In the genomic region with DNA sequence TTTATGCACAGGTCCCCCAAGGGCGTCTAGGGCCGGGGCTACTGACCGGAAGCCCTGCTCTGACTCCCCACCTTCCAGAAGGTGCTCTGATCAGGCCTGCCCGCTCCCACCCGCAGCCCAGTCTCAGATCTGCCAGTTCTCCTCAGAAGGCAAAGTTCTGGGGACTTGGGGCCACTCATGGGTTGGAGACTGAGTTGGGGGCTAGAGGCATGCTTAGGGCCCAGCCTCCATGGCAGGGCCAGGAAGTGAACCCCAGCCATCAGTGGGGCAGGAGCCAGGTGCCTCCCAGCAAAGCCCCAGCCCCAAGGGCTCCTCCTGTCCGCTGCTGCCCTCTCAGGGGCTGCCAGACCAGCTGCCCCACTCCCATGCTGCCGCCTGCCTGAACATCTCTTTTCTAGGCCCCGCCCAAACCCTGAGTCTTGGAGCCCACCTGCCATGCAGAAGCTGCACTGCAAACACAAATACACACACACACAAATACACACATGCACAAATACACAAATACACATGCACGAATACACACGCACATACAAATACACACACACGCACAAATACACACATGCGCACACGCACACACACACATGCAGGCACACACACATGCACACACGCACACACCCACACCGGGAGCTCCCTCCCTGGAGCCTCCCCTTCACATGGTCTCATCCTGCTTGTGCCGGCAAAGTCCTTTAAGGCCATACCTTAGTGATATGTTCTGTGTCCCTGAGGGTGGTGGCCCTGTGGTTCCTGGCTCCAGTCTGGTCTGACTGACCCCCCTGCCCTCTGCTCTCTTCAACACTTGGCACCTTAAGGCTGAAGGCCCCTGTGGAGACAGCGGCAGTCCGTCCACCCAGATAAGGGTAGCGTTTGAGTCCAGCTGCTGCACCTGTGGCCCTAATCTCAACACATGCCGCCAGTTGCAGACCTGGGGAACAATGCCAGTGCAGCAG, we compare ENCODE assay signal across 11 cellular contexts. TPM values are rescaled to one million over a fixed set of nuclear protein-coding genes. Genes with fewer than 3 reads are reported as not detected.
A peak's percentile ranks its signal among the peaks of the same experiment; 100 is the strongest.
DNase-seq lines count a peak whose midpoint lies in the region; ATAC-seq, FAIRE-seq and TF ChIP-seq lines count a peak whose summit lies in the region.
"Had no signal": no experiment of that assay in that cellular context is flagged by ENCODE, and none has a peak within 500 bp of the region (broad histone marks: within the 10 kb centered on the region; RNA-seq: fewer than 3 reads in every experiment).

No MANE protein-coding gene starts in this region.

- DNase-seq in D341Med (ENCODE audit: low spot score) (peak; percentile 30), Karpas-422 (no peak), chondrocyte (ENCODE audit: low spot score) (peak; percentile 68), NCI-H1436 treated with DMSO at 0.1 percent for 48 hours (lab: John Stamatoyannopoulos, UW) (no peak), PC-9 (no peak), frontal cortex (ENCODE audit: low spot score in 2 of 2) (no peak)
- DNase-seq: esophagus squamous epithelium, SHP77 treated with DMSO at 0.1 percent for 48 hours had no signal

- H3K27me3 ChIP-seq in Karpas-422 (ENCODE audit: low read length) (no peaks in the 10 kb centered on the region), neutrophil (no peaks in the 10 kb centered on the region), PC-9 (ENCODE audit: insufficient read depth, low read depth) (peaks cover 13% of the 10 kb centered on the region; the same call in 1 of the 2 replicates)
- H3K27me3 ChIP-seq: esophagus squamous epithelium had no signal

- FAIRE-seq in frontal cortex (lab: Jason Lieb, UNC): no peak
- FAIRE-seq: G401.6 had no signal

- peak overlapping the region; percentile 61 for H3K9ac ChIP-seq in Karpas-422 (ENCODE audit: low read length)

- H3K27ac Mint-ChIP-seq in chondrocyte (ENCODE audit: unreplicated experiment): no peak overlapping the region

- H3K4me3 ChIP-seq in Karpas-422 (ENCODE audit: low read length) (no peak overlapping the region; the same call in 1 of the 2 replicates), neutrophil (ENCODE audit: low read depth in 1 of 2, low read length in 1 of 2) (peak overlapping the region; percentile 37 to 65), PC-9 (no peak overlapping the region)
- H3K4me3 ChIP-seq: esophagus squamous epithelium had no signal

- peaks cover 68% of the 10 kb centered on the region for H3K4me1 ChIP-seq in Karpas-422 (ENCODE audit: low read length)
- H3K4me1 ChIP-seq in neutrophil (ENCODE audit: control insufficient read depth in 1 of 2, insufficient read depth in 1 of 2, low read depth in 1 of 2, low read length in 1 of 2): peaks cover 99 to 100% of the 10 kb centered on the region in 2 experiments
- no peaks in the 10 kb centered on the region for H3K4me1 ChIP-seq in PC-9 (replicated peaks; ENCODE audit: insufficient read depth)

- TF ChIP-seq CTCF in chondrocyte (IDR thresholded peaks at IDR 0.05) (no peak), neutrophil (IDR thresholded peaks at IDR 0.05) (no peak), PC-9 (conservative IDR thresholded peaks at IDR 0.05) (no peak)

- H3K4me2 ChIP-seq in Karpas-422 (ENCODE audit: low read depth, low read length, poor library complexity, severe bottlenecking) (peak overlapping the region; percentile 74), PC-9 (no peak overlapping the region)

- intact Hi-C loops in PC-9 (cut with micrococcal nuclease; ENCODE audit: unreplicated experiment): no loop called here

- ATAC-seq in HG02840 (IDR thresholded peaks at IDR 0.05; ENCODE audit: low FRiP score, unreplicated experiment): no peak

- H3F3A ChIP-seq in PC-9 (ENCODE audit: insufficient read depth, low read depth): no peaks in the 10 kb centered on the region

- H2AFZ ChIP-seq in Karpas-422 (ENCODE audit: low read length) (no peak overlapping the region), PC-9 (no peak overlapping the region)

- H3K9me3 ChIP-seq in Karpas-422 (ENCODE audit: low read length): no peaks in the 10 kb centered on the region
- no peaks in the 10 kb centered on the region for H3K9me3 ChIP-seq in neutrophil
- no peaks in the 10 kb centered on the region for H3K9me3 ChIP-seq in PC-9 (ENCODE audit: insufficient read depth, low read depth)
- H3K9me3 ChIP-seq: esophagus squamous epithelium had no signal

- H3K4me3 Mint-ChIP-seq in chondrocyte (ENCODE audit: unreplicated experiment): no peak overlapping the region

- H3K27ac ChIP-seq in Karpas-422 (ENCODE audit: low read length) (peak overlapping the region; percentile 98), neutrophil (peak overlapping the region; percentile 100), PC-9 (no peak overlapping the region)

- H4K20me1 ChIP-seq in Karpas-422 (ENCODE audit: insufficient read depth, low read depth, low read length): no peaks in the 10 kb centered on the region
- H4K20me1 ChIP-seq in PC-9 (ENCODE audit: insufficient read depth): no peaks in the 10 kb centered on the region

- no peaks in the 10 kb centered on the region for H3K79me2 ChIP-seq in Karpas-422 (ENCODE audit: low read length)
- H3K79me2 ChIP-seq in PC-9 (ENCODE audit: low read depth): no peaks in the 10 kb centered on the region

- POLR2A ChIA-PET in PC-9 (lab: Charles Lee; ENCODE audit: unreplicated experiment): no interaction called here

- H3K36me3 Mint-ChIP-seq in chondrocyte (ENCODE audit: low read depth): no peaks in the 10 kb centered on the region

- peaks cover 3% of the 10 kb centered on the region for H3K4me1 Mint-ChIP-seq in chondrocyte (ENCODE audit: low read depth)

- no peaks in the 10 kb centered on the region for H3K36me3 ChIP-seq in Karpas-422 (ENCODE audit: insufficient read depth, low read length)
- no peaks in the 10 kb centered on the region for H3K36me3 ChIP-seq in neutrophil
- H3K36me3 ChIP-seq in PC-9 (ENCODE audit: low read depth): no peaks in the 10 kb centered on the region
- H3K36me3 ChIP-seq: esophagus squamous epithelium had no signal

- no peaks in the 10 kb centered on the region for H3K9me3 Mint-ChIP-seq in chondrocyte (ENCODE audit: low read depth)

- no TSS peak for BruUV-seq in PC-9 (replicated peaks; lab: Mats Ljungman, UMichigan)

- CTCF ChIA-PET in PC-9 (lab: Charles Lee): no interaction called here

- H3K27me3 Mint-ChIP-seq in chondrocyte (ENCODE audit: low read depth): no peaks in the 10 kb centered on the region

- H3K9me2 ChIP-seq in Karpas-422 (replicated peaks; ENCODE audit: insufficient read depth, low read length): no peaks in the 10 kb centered on the region
- H3K9me2 ChIP-seq in PC-9 (ENCODE audit: insufficient read depth): no peaks in the 10 kb centered on the region

RNA-seq across cellular contexts. Expression of a gene that starts 59.2 kb away (rescaled TPM):
- total RNA-seq in Karpas-422 (2014; rRNA removed; shearing (Covaris generic); ENCODE audit: low replicate concordance): 32.9 and 38.8 TPM in 2 replicates
- total RNA-seq in chondrocyte (54.2 to 59.1 TPM (median 58.4 TPM) in 3 replicates), PC-9 (2021) (2.5 and 3.4 TPM in 2 replicates), frontal cortex (45.2 TPM)

Comparison
In these comparisons a context has a peak if more than half of its experiments do, and no peak if none do; other contexts are left out.
1. DNase-seq: peak in D341Med (single experiment) and chondrocyte (single experiment); none in Karpas-422 (single experiment), NCI-H1436 treated with DMSO at 0.1 percent for 48 hours (single experiment), PC-9 (0 of 2) and frontal cortex (0 of 2).
2. H3K4me3 ChIP-seq: peak in neutrophil (2 of 2); none in Karpas-422 (single experiment) and PC-9 (single experiment).